Comparison of ENCODE assay signal across 9 cellular contexts in genomic region chr4:22129454-22130075, GRCh38.
DNase-seq lines count a peak whose midpoint lies in the region; ATAC-seq and TF ChIP-seq lines count a peak whose summit lies in the region.
"Had no signal": no experiment of that assay in that cellular context is flagged by ENCODE, and none has a peak within 500 bp of the region (broad histone marks: within the 10 kb centered on the region; RNA-seq: fewer than 3 reads in every experiment).

No MANE protein-coding gene starts in this region.

- no peaks in the 10 kb centered on the region for H3K4me1 Mint-ChIP-seq in activated naive CD4-positive, alpha-beta T cell treated with anti-CD3 and anti-CD28 coated beads for 36 hours (ENCODE audit: low read depth)

- WGBS in body of pancreas, 2 donors, result 20% methylated on average over 12 of the region's 12 CpGs

- H3K4me3 Mint-ChIP-seq in activated naive CD4-positive, alpha-beta T cell treated with anti-CD3 and anti-CD28 coated beads for 36 hours, result no peak overlapping the region
- H3K4me3 Mint-ChIP-seq: activated naive CD8-positive, alpha-beta T cell had no signal

- no peak overlapping the region for H3K27ac Mint-ChIP-seq in activated naive CD4-positive, alpha-beta T cell treated with anti-CD3 and anti-CD28 coated beads for 36 hours
- H3K27ac Mint-ChIP-seq: activated naive CD8-positive, alpha-beta T cell had no signal

- H3K4me3 ChIP-seq in body of pancreas, result no peak overlapping the region

- peaks cover 3% of the 10 kb centered on the region for H3K27me3 Mint-ChIP-seq in activated naive CD4-positive, alpha-beta T cell treated with anti-CD3 and anti-CD28 coated beads for 36 hours (ENCODE audit: low read depth)

- no peak overlapping the region for H3K27ac ChIP-seq in body of pancreas

- H3K36me3 Mint-ChIP-seq in activated naive CD4-positive, alpha-beta T cell treated with anti-CD3 and anti-CD28 coated beads for 36 hours (ENCODE audit: low read depth), result no peaks in the 10 kb centered on the region
- H3K36me3 Mint-ChIP-seq: activated naive CD8-positive, alpha-beta T cell had no signal

- H3K36me3 ChIP-seq in body of pancreas (replicated peaks in 1 of 2; ENCODE audit: insufficient read depth in 1 of 2, low read depth in 2 of 2), result no peaks in the 10 kb centered on the region

- TF ChIP-seq CTCF in body of pancreas (IDR thresholded peaks at IDR 0.05), result peak in 5 of 7 experiments; percentile 13 to 33 (median 23)

- H3K27me3 ChIP-seq in body of pancreas, result no peaks in the 10 kb centered on the region

- TF ChIP-seq POLR2A in body of pancreas (IDR thresholded peaks at IDR 0.05), result no peak

- ATAC-seq in body of pancreas (no peak), GM19452 (IDR thresholded peaks at IDR 0.05; ENCODE audit: unreplicated experiment) (no peak)

- CTCF ChIA-PET in activated naive CD4-positive, alpha-beta T cell treated with anti-CD3 and anti-CD28 coated beads for 36 hours (lab: Charles Lee), result no interaction called here

- intact Hi-C loops in activated naive CD4-positive, alpha-beta T cell treated with anti-CD3 and anti-CD28 coated beads for 36 hours (cut with micrococcal nuclease), result loop anchor here (1.0 to 5.0 kb wide), 2 partner anchors 260 to 337 kb away; no protein-coding TSS in a partner anchor
- intact Hi-C loops in body of pancreas (cut with DNase I), result no loop called here

- DNase-seq in activated naive CD4-positive, alpha-beta T cell treated with anti-CD3 and anti-CD28 coated beads for 36 hours, result peak; percentile 40
- DNase-seq in activated naive CD4-positive, alpha-beta T cell (lab: John Stamatoyannopoulos, UW), result no peak
- DNase-seq in NAMALWA (ENCODE audit: low spot score), result peak; percentile 49
- DNase-seq in body of pancreas, result peak in 2 of 4 donors; percentile 12 to 18
- DNase-seq in mucosa of gallbladder (ENCODE audit: low spot score), result peak; percentile 9
- no peak for DNase-seq in NCI-H2081 treated with DMSO at 0.1 percent for 48 hours (lab: John Stamatoyannopoulos, UW)
- DNase-seq in SIG-M5 (lab: John Stamatoyannopoulos, UW), result no peak

- peaks cover 2% of the 10 kb centered on the region for H3K9me3 Mint-ChIP-seq in activated naive CD4-positive, alpha-beta T cell treated with anti-CD3 and anti-CD28 coated beads for 36 hours

- H3K9me3 ChIP-seq in body of pancreas, result no peaks in the 10 kb centered on the region

- no peaks in the 10 kb centered on the region for H3K4me1 ChIP-seq in body of pancreas

Comparison
In these comparisons a context has a peak if more than half of its experiments do, and no peak if none do; other contexts are left out.
1. DNase-seq: peak in activated naive CD4-positive, alpha-beta T cell treated with anti-CD3 and anti-CD28 coated beads for 36 hours (single experiment), NAMALWA (single experiment) and mucosa of gallbladder (single experiment); none in activated naive CD4-positive, alpha-beta T cell (0 of 4), NCI-H2081 treated with DMSO at 0.1 percent for 48 hours (single experiment) and SIG-M5 (single experiment).